In genomic region chr9:35675204-35675603, GRCh38 we compare ENCODE assay signal across 11 cellular contexts. TPM values are rescaled to one million over a fixed set of nuclear protein-coding genes. Genes with fewer than 3 reads are reported as not detected.
DNase-seq lines count a peak whose midpoint lies in the region; ATAC-seq and TF ChIP-seq lines count a peak whose summit lies in the region.
"Had no signal": no experiment of that assay in that cellular context is flagged by ENCODE, and none has a peak within 500 bp of the region (broad histone marks: within the 10 kb centered on the region; RNA-seq: fewer than 3 reads in every experiment).

No MANE protein-coding gene starts in this region.

- H3K27ac ChIP-seq in mesenchymal stem cell (ENCODE audit: low read length, poor library complexity, severe bottlenecking), result no peak overlapping the region
- H3K27ac ChIP-seq in subcutaneous abdominal adipose tissue (ENCODE audit: low read depth, low read length), result no peak overlapping the region
- H3K27ac ChIP-seq: adrenal gland had no signal

- H3K4me3 ChIP-seq in choroid plexus epithelial cell (ENCODE audit: low read depth, low read length) (peak overlapping the region; percentile 59), mesenchymal stem cell (ENCODE audit: insufficient read depth in 1 of 2, low read depth in 1 of 2, low read length in 2 of 2) (peak overlapping the region in 1 of 2 experiments; percentile 75), subcutaneous abdominal adipose tissue (ENCODE audit: low read depth in 1 of 5, low read length in 5 of 5) (peak overlapping the region in 3 of 5 donors; percentile 57 to 65 (median 64))

- peak overlapping the region; percentile 78 for H3K4me2 ChIP-seq in mesenchymal stem cell (ENCODE audit: low read length, poor library complexity, severe bottlenecking)

- 38% methylated on average over 12 of the region's 13 CpGs for WGBS in mesenchymal stem cell

- peaks cover 9% of the 10 kb centered on the region for H3K27me3 Mint-ChIP-seq in activated CD4-positive, alpha-beta T cell treated with anti-CD3 and anti-CD28 coated beads for 36 hours

- no peak overlapping the region for H2BK120ac ChIP-seq in mesenchymal stem cell (ENCODE audit: low read depth, low read length)

- H3K27me3 ChIP-seq in mesenchymal stem cell (ENCODE audit: control insufficient read depth in 1 of 2, insufficient read depth in 1 of 2, low read length in 2 of 2) (peaks cover 4 to 24% of the 10 kb centered on the region in 2 experiments), subcutaneous abdominal adipose tissue (ENCODE audit: control insufficient read depth in 5 of 5, insufficient read depth in 4 of 5, low read length in 5 of 5) (peaks cover 0 to 6% (median 0%) of the 10 kb centered on the region in 5 donors)
- H3K27me3 ChIP-seq: adrenal gland had no signal

- H3K36me3 ChIP-seq in mesenchymal stem cell (ENCODE audit: control insufficient read depth in 1 of 2, insufficient read depth in 2 of 2, low read depth in 1 of 2, low read length in 2 of 2), result no peaks in the 10 kb centered on the region
- no peaks in the 10 kb centered on the region for H3K36me3 ChIP-seq in subcutaneous abdominal adipose tissue (ENCODE audit: control insufficient read depth in 5 of 5, insufficient read depth in 5 of 5, low read length in 5 of 5)
- H3K36me3 ChIP-seq: adrenal gland had no signal

- H3K23ac ChIP-seq in mesenchymal stem cell (ENCODE audit: low read length in 2 of 2), result no peak overlapping the region

- no peaks in the 10 kb centered on the region for H3K79me1 ChIP-seq in mesenchymal stem cell (replicated peaks; ENCODE audit: low read length, poor library complexity, severe bottlenecking)

- H3K9me3 ChIP-seq in mesenchymal stem cell (ENCODE audit: control insufficient read depth, low read length) (no peaks in the 10 kb centered on the region), subcutaneous abdominal adipose tissue (ENCODE audit: control insufficient read depth in 5 of 5, low read length in 5 of 5) (no peaks in the 10 kb centered on the region)
- H3K9me3 ChIP-seq: adrenal gland had no signal

- H2AK5ac ChIP-seq in mesenchymal stem cell (ENCODE audit: low read length, severe bottlenecking), result no peak overlapping the region

- intact Hi-C loops in activated CD4-positive, alpha-beta T cell treated with anti-CD3 and anti-CD28 coated beads for 36 hours (cut with DNase I, micrococcal nuclease), result no loop called here

- H3K9me3 Mint-ChIP-seq in activated CD4-positive, alpha-beta T cell treated with anti-CD3 and anti-CD28 coated beads for 36 hours (ENCODE audit: low read depth), result no peaks in the 10 kb centered on the region

- H3K27ac Mint-ChIP-seq in activated CD4-positive, alpha-beta T cell treated with anti-CD3 and anti-CD28 coated beads for 36 hours, result no peak overlapping the region

- peak overlapping the region; percentile 96 for H4K8ac ChIP-seq in mesenchymal stem cell (ENCODE audit: low read length)

- H3K4me1 Mint-ChIP-seq in activated CD4-positive, alpha-beta T cell treated with anti-CD3 and anti-CD28 coated beads for 36 hours, result peaks cover 10% of the 10 kb centered on the region

- H2BK12ac ChIP-seq in mesenchymal stem cell (ENCODE audit: low read length in 2 of 2), result no peak overlapping the region

- no peak for TF ChIP-seq CTCF in choroid plexus epithelial cell (conservative IDR thresholded peaks at IDR 0.05; ENCODE audit: low read depth, low read length)

- no peak overlapping the region for H2BK5ac ChIP-seq in mesenchymal stem cell (ENCODE audit: low read depth, low read length, poor library complexity, severe bottlenecking)

- H3K18ac ChIP-seq in mesenchymal stem cell (ENCODE audit: low read depth in 1 of 2, low read length in 2 of 2), result no peak overlapping the region

- peak overlapping the region; percentile 90 for H2BK15ac ChIP-seq in mesenchymal stem cell (ENCODE audit: low read depth, poor library complexity, severe bottlenecking)

- H3K14ac ChIP-seq in mesenchymal stem cell (ENCODE audit: low read length in 2 of 2), result no peak overlapping the region

- peak overlapping the region; percentile 54 for H3K4me3 Mint-ChIP-seq in activated CD4-positive, alpha-beta T cell treated with anti-CD3 and anti-CD28 coated beads for 36 hours

- H2AFZ ChIP-seq in mesenchymal stem cell (ENCODE audit: low read depth, low read length), result no peak overlapping the region

- H3K4me1 ChIP-seq in mesenchymal stem cell (ENCODE audit: control insufficient read depth, insufficient read depth, low read depth, low read length), result peaks cover 13% of the 10 kb centered on the region
- peaks cover 0 to 19% (median 17%) of the 10 kb centered on the region in 5 donors for H3K4me1 ChIP-seq in subcutaneous abdominal adipose tissue (ENCODE audit: control insufficient read depth in 5 of 5, insufficient read depth in 5 of 5, low read length in 5 of 5)

- no peak overlapping the region for H3K9ac ChIP-seq in mesenchymal stem cell (ENCODE audit: low read length)
- peak overlapping the region in 2 of 5 donors; percentile 59 to 70 for H3K9ac ChIP-seq in subcutaneous abdominal adipose tissue (ENCODE audit: low read length in 5 of 5)

- no peak for DNase-seq in activated CD4-positive, alpha-beta T cell treated with anti-CD3 and anti-CD28 coated beads for 36 hours
- DNase-seq in activated CD4-positive, alpha-beta T cell treated with anti-CD3 and anti-CD28 coated beads for 1 hour, result no peak
- DNase-seq in choroid plexus epithelial cell (ENCODE audit: low read depth) (no peak), mesenchymal stem cell (no peak), NCI-H1105 (lab: John Stamatoyannopoulos, UW) (no peak)
- DNase-seq: ACHN, adrenal gland, SIG-M5 had no signal

- no peaks in the 10 kb centered on the region for H3K36me3 Mint-ChIP-seq in activated CD4-positive, alpha-beta T cell treated with anti-CD3 and anti-CD28 coated beads for 36 hours (ENCODE audit: low read depth)

- no peak overlapping the region for H3K4ac ChIP-seq in mesenchymal stem cell (ENCODE audit: low read depth in 1 of 2, low read length in 2 of 2)

- peak; percentile 20 for ATAC-seq in activated CD4-positive, alpha-beta T cell treated with anti-CD3 and anti-CD28 coated beads for 36 hours
- no peak for ATAC-seq in HG02852 (IDR thresholded peaks at IDR 0.05; ENCODE audit: unreplicated experiment)
- no peak for ATAC-seq in GM19351 (IDR thresholded peaks at IDR 0.05; ENCODE audit: unreplicated experiment)

- no peak overlapping the region for H4K91ac ChIP-seq in mesenchymal stem cell (ENCODE audit: low read length)

- CTCF ChIA-PET in activated CD4-positive, alpha-beta T cell treated with anti-CD3 and anti-CD28 coated beads for 36 hours (lab: Charles Lee), result interaction anchor here (1.2 to 4.9 kb wide), 3 partner anchors 10 to 21 kb away, joined by 3 to 24 read pairs (median 9); partner anchors contain the start of genes ARHGEF39 and RMRP

- POLR2A ChIA-PET in activated CD4-positive, alpha-beta T cell treated with anti-CD3 and anti-CD28 coated beads for 36 hours (lab: Charles Lee), result interaction anchor here (0.7 to 0.9 kb wide), 3 partner anchors 19 to 65 kb away, joined by 3 read pairs; partner anchors contain the start of gene CREB3

RNA-seq across cellular contexts. Expression of gene CA9, which starts 1.5 kb away (rescaled TPM):
- 1 to 10 TPM; 2.9 to 3.1 TPM for total RNA-seq in activated CD4-positive, alpha-beta T cell treated with anti-CD3 and anti-CD28 coated beads for 36 hours
- 0.30 TPM for polyA plus RNA-seq in mesenchymal stem cell (2013, experiment 1 of 2)
- polyA plus RNA-seq in mesenchymal stem cell (2013, experiment 2 of 2), result 0.38 TPM

RNA-seq across cellular contexts. Expression of gene ARHGEF39, which starts 10.2 kb away (rescaled TPM):
- 10 to 100 TPM; 19.1 to 23.1 TPM for total RNA-seq in activated CD4-positive, alpha-beta T cell treated with anti-CD3 and anti-CD28 coated beads for 36 hours
- polyA plus RNA-seq in mesenchymal stem cell (2013, experiment 1 of 2), result 0.81 TPM
- polyA plus RNA-seq in mesenchymal stem cell (2013, experiment 2 of 2), result 0.73 TPM

RNA-seq across cellular contexts. Expression of gene TPM2, which starts 14.5 kb away (rescaled TPM):
- total RNA-seq in activated CD4-positive, alpha-beta T cell treated with anti-CD3 and anti-CD28 coated beads for 36 hours, result 1 to 10 TPM; 4.3 to 5.5 TPM
- polyA plus RNA-seq in mesenchymal stem cell (2013, experiment 1 of 2), result 890 TPM
- polyA plus RNA-seq in mesenchymal stem cell (2013, experiment 2 of 2), result 890 TPM

RNA-seq across cellular contexts. Expression of gene CCDC107, which starts 17.1 kb away (rescaled TPM):
- total RNA-seq in activated CD4-positive, alpha-beta T cell treated with anti-CD3 and anti-CD28 coated beads for 36 hours, result 10 to 100 TPM in 1 of 2 experiments, 1 to 10 TPM in 1; 7.9 to 10.4 TPM
- 21.7 TPM for polyA plus RNA-seq in mesenchymal stem cell (2013, experiment 1 of 2)
- 20.5 TPM for polyA plus RNA-seq in mesenchymal stem cell (2013, experiment 2 of 2)

RNA-seq across cellular contexts. Expression of gene RMRP, which starts 17.4 kb away (rescaled TPM):
- over 10,000 TPM in 1 of 2 experiments, 100 to 1,000 TPM in 1; 894 to 11,462 TPM for total RNA-seq in activated CD4-positive, alpha-beta T cell treated with anti-CD3 and anti-CD28 coated beads for 36 hours
- polyA plus RNA-seq in mesenchymal stem cell (2013, experiment 1 of 2), result not detected
- not detected for polyA plus RNA-seq in mesenchymal stem cell (2013, experiment 2 of 2)
